11 cellular contexts compared by ENCODE assay signal in genomic region chr2:134173338-134174016, GRCh38.
DNase-seq lines count a peak whose midpoint lies in the region; ATAC-seq and TF ChIP-seq lines count a peak whose summit lies in the region.
"Had no signal": no experiment of that assay in that cellular context is flagged by ENCODE, and none has a peak within 500 bp of the region (broad histone marks: within the 10 kb centered on the region; RNA-seq: fewer than 3 reads in every experiment).

No MANE protein-coding gene starts in this region.

- H3K18ac ChIP-seq in trophoblast cell (ENCODE audit: low read length): no peak overlapping the region

- no peak overlapping the region for H2AK5ac ChIP-seq in trophoblast cell (ENCODE audit: low read length)

- POLR2A ChIA-PET in WTC11 (lab: Charles Lee): no interaction called here

- peaks cover 32 to 85% (median 69%) of the 10 kb centered on the region in 4 donors for H3K4me1 Mint-ChIP-seq in CD4-positive, CD25-positive, alpha-beta regulatory T cell
- peaks cover 36% of the 10 kb centered on the region for H3K4me1 Mint-ChIP-seq in WTC11

- H2BK5ac ChIP-seq in trophoblast cell (ENCODE audit: low read depth, low read length, poor library complexity): no peak overlapping the region

- H4K8ac ChIP-seq in trophoblast cell (ENCODE audit: low read depth, low read length): no peak overlapping the region

- H3K4me3 Mint-ChIP-seq in CD4-positive, CD25-positive, alpha-beta regulatory T cell: no peak overlapping the region
- no peak overlapping the region for H3K4me3 Mint-ChIP-seq in WTC11

- intact Hi-C loops in body of pancreas (cut with DNase I): no loop called here

- no peak overlapping the region for H3K4me3 ChIP-seq in CD4-positive, CD25-positive, alpha-beta regulatory T cell (ENCODE audit: low read depth, low read length)
- H3K4me3 ChIP-seq in body of pancreas: no peak overlapping the region
- H3K4me3 ChIP-seq in muscle layer of duodenum (ENCODE audit: low read depth in 1 of 2, low read length in 2 of 2): no peak overlapping the region
- no peak overlapping the region for H3K4me3 ChIP-seq in trophoblast cell (ENCODE audit: low read depth, low read length)

- no peaks in the 10 kb centered on the region for H3K9me3 ChIP-seq in CD4-positive, CD25-positive, alpha-beta regulatory T cell (ENCODE audit: control insufficient read depth in 2 of 2, low read length in 2 of 2)
- H3K9me3 ChIP-seq in body of pancreas: no peaks in the 10 kb centered on the region
- H3K9me3 ChIP-seq in muscle layer of duodenum (ENCODE audit: control insufficient read depth in 1 of 2, low read length in 2 of 2): no peaks in the 10 kb centered on the region
- H3K9me3 ChIP-seq in trophoblast cell (ENCODE audit: insufficient read depth, low read depth, low read length): no peaks in the 10 kb centered on the region
- H3K9me3 ChIP-seq: neutrophil had no signal

- H2BK120ac ChIP-seq in trophoblast cell (ENCODE audit: insufficient read depth, low read length, poor library complexity): no peak overlapping the region

- H3K36me3 ChIP-seq in CD4-positive, CD25-positive, alpha-beta regulatory T cell (ENCODE audit: control insufficient read depth, insufficient read depth, low read length): no peaks in the 10 kb centered on the region
- no peaks in the 10 kb centered on the region for H3K36me3 ChIP-seq in body of pancreas (replicated peaks in 1 of 2; ENCODE audit: insufficient read depth in 1 of 2, low read depth in 2 of 2)
- H3K36me3 ChIP-seq in muscle layer of duodenum (ENCODE audit: control insufficient read depth in 1 of 2, insufficient read depth in 2 of 2, low read length in 2 of 2): no peaks in the 10 kb centered on the region
- H3K36me3 ChIP-seq in trophoblast cell (ENCODE audit: control insufficient read depth in 1 of 2, insufficient read depth in 2 of 2, low read length in 2 of 2): no peaks in the 10 kb centered on the region
- H3K36me3 ChIP-seq: neutrophil had no signal

- no peak for TF ChIP-seq POLR2A in body of pancreas (IDR thresholded peaks at IDR 0.05)

- H3K4me2 ChIP-seq in trophoblast cell (ENCODE audit: low read length): no peak overlapping the region

- WGBS in body of pancreas, 2 donors: 24 to 39% methylated on average over 14 of the region's 14 CpGs
- no CpG with 5 or more reads among the region's 14 CpGs for WGBS in trophoblast cell (ENCODE audit: extremely low coverage, insufficient coverage, insufficient read length)

- CTCF ChIA-PET in WTC11 (lab: Charles Lee): no interaction called here

- H3K23ac ChIP-seq in trophoblast cell (ENCODE audit: low read length): no peak overlapping the region

- H3K27ac ChIP-seq in CD4-positive, CD25-positive, alpha-beta regulatory T cell (ENCODE audit: insufficient read depth, low read length, poor library complexity, severe bottlenecking): no peak overlapping the region
- H3K27ac ChIP-seq in body of pancreas (peak overlapping the region in 3 of 4 donors; percentile 17 to 44 (median 32)), muscle layer of duodenum (ENCODE audit: low read length) (peak overlapping the region; percentile 27), trophoblast cell (ENCODE audit: low read depth, low read length) (no peak overlapping the region)

- no peak overlapping the region for H3K4ac ChIP-seq in trophoblast cell (ENCODE audit: low read depth, low read length)

- no peak for DNase-seq in CD4-positive, CD25-positive, alpha-beta regulatory T cell
- DNase-seq in NCI-H1694 treated with DMSO at 0.1 percent for 48 hours (lab: John Stamatoyannopoulos, UW): peak; percentile 78
- peak in 3 of 4 donors; percentile 22 to 54 (median 47) for DNase-seq in body of pancreas
- no peak for DNase-seq in WTC11 (ENCODE audit: low spot score)
- DNase-seq in trophoblast cell: no peak
- no peak for DNase-seq in NCI-H226
- DNase-seq: glutamatergic neuron, MM.1S had no signal

- no peak overlapping the region for H2BK12ac ChIP-seq in trophoblast cell (ENCODE audit: low read length)

- H3K79me2 ChIP-seq in trophoblast cell (ENCODE audit: control insufficient read depth, insufficient read depth, low read length, poor library complexity): no peaks in the 10 kb centered on the region

- peak overlapping the region; percentile 76 to 79 (median 76) for H3K27ac Mint-ChIP-seq in CD4-positive, CD25-positive, alpha-beta regulatory T cell
- H3K27ac Mint-ChIP-seq in WTC11: no peak overlapping the region

- TF ChIP-seq CTCF in body of pancreas (IDR thresholded peaks at IDR 0.05) (no peak), WTC11 (IDR thresholded peaks at IDR 0.05) (no peak)

- no peaks in the 10 kb centered on the region for H3K27me3 ChIP-seq in CD4-positive, CD25-positive, alpha-beta regulatory T cell (ENCODE audit: control insufficient read depth, insufficient read depth, low read length)
- no peaks in the 10 kb centered on the region for H3K27me3 ChIP-seq in body of pancreas
- no peaks in the 10 kb centered on the region for H3K27me3 ChIP-seq in muscle layer of duodenum (ENCODE audit: low read depth, low read length)
- no peaks in the 10 kb centered on the region for H3K27me3 ChIP-seq in trophoblast cell (ENCODE audit: insufficient read depth, low read length)
- H3K27me3 ChIP-seq: neutrophil had no signal

- no peaks in the 10 kb centered on the region for H3K36me3 Mint-ChIP-seq in CD4-positive, CD25-positive, alpha-beta regulatory T cell
- peaks cover 6% of the 10 kb centered on the region for H3K36me3 Mint-ChIP-seq in WTC11

- no peaks in the 10 kb centered on the region for H3K79me1 ChIP-seq in trophoblast cell (ENCODE audit: low read length)

- no peak overlapping the region for H2AFZ ChIP-seq in trophoblast cell (ENCODE audit: insufficient read depth, low read length, poor library complexity)

- no peaks in the 10 kb centered on the region for H3K27me3 Mint-ChIP-seq in CD4-positive, CD25-positive, alpha-beta regulatory T cell
- no peaks in the 10 kb centered on the region for H3K27me3 Mint-ChIP-seq in WTC11 (ENCODE audit: low read depth)

- H4K91ac ChIP-seq in trophoblast cell (ENCODE audit: low read depth, low read length): no peak overlapping the region

- H4K12ac ChIP-seq in trophoblast cell (ENCODE audit: low read depth, low read length): no peak overlapping the region

- no peaks in the 10 kb centered on the region for H3K9me3 Mint-ChIP-seq in CD4-positive, CD25-positive, alpha-beta regulatory T cell
- 0 out of 2 replicates have a peak, but pooled peaks cover 3% of the 10 kb centered on the region for H3K9me3 Mint-ChIP-seq in WTC11

- no peak overlapping the region for H3K9ac ChIP-seq in trophoblast cell (ENCODE audit: low read length)

- no peak for ATAC-seq in CD4-positive, CD25-positive, alpha-beta regulatory T cell (ENCODE audit: low read depth in 2 of 2)
- ATAC-seq in body of pancreas (peak; percentile 66), WTC11 (no peak), GM21360 (IDR thresholded peaks at IDR 0.05; ENCODE audit: unreplicated experiment) (no peak)

- H3K4me1 ChIP-seq in CD4-positive, CD25-positive, alpha-beta regulatory T cell (ENCODE audit: control insufficient read depth, insufficient read depth, low read length, poor library complexity, severe bottlenecking): peaks cover 24% of the 10 kb centered on the region
- H3K4me1 ChIP-seq in body of pancreas (peaks cover 48% of the 10 kb centered on the region), muscle layer of duodenum (ENCODE audit: control insufficient read depth in 1 of 2, insufficient read depth in 2 of 2, low read length in 2 of 2) (peaks cover 5 to 16% of the 10 kb centered on the region in 2 donors), trophoblast cell (ENCODE audit: control insufficient read depth in 1 of 2, insufficient read depth in 2 of 2, low read length in 2 of 2) (peaks cover 3 to 10% of the 10 kb centered on the region in 2 experiments)

- H3K14ac ChIP-seq in trophoblast cell (ENCODE audit: low read length): no peak overlapping the region

TF ChIP-seq in WTC11, 78 proteins besides CTCF, POLR2A, EP300 and RAD21 (continues in another document):
- no peak for TF ChIP-seq ZNF512 (CRISPR knock-in tag; IDR thresholded peaks at IDR 0.05; ENCODE audit: borderline replicate concordance)
- TF ChIP-seq USF1 (CRISPR knock-in tag; IDR thresholded peaks at IDR 0.05): no peak
- TF ChIP-seq OVOL2 (CRISPR knock-in tag; IDR thresholded peaks at IDR 0.05; ENCODE audit: borderline replicate concordance): no peak
- TF ChIP-seq JUN (CRISPR knock-in tag; IDR thresholded peaks at IDR 0.05): no peak
- TF ChIP-seq SMAD4 (CRISPR knock-in tag; IDR thresholded peaks at IDR 0.05): no peak
- no peak for TF ChIP-seq SP1 (CRISPR knock-in tag; conservative IDR thresholded peaks at IDR 0.05)
- no peak for TF ChIP-seq SOX15 (CRISPR knock-in tag; IDR thresholded peaks at IDR 0.05)

Comparison
In these comparisons a context has a peak if more than half of its experiments do, and no peak if none do; other contexts are left out.
1. DNase-seq: peak in NCI-H1694 treated with DMSO at 0.1 percent for 48 hours (single experiment) and body of pancreas (3 of 4); none in CD4-positive, CD25-positive, alpha-beta regulatory T cell (0 of 3), WTC11 (single experiment), trophoblast cell (0 of 2) and NCI-H226 (single experiment).
2. H3K27ac ChIP-seq: peak in body of pancreas (3 of 4) and muscle layer of duodenum (single experiment); none in CD4-positive, CD25-positive, alpha-beta regulatory T cell (single experiment) and trophoblast cell (single experiment).